8 cellular contexts compared by ENCODE assay signal in the genomic region with DNA sequence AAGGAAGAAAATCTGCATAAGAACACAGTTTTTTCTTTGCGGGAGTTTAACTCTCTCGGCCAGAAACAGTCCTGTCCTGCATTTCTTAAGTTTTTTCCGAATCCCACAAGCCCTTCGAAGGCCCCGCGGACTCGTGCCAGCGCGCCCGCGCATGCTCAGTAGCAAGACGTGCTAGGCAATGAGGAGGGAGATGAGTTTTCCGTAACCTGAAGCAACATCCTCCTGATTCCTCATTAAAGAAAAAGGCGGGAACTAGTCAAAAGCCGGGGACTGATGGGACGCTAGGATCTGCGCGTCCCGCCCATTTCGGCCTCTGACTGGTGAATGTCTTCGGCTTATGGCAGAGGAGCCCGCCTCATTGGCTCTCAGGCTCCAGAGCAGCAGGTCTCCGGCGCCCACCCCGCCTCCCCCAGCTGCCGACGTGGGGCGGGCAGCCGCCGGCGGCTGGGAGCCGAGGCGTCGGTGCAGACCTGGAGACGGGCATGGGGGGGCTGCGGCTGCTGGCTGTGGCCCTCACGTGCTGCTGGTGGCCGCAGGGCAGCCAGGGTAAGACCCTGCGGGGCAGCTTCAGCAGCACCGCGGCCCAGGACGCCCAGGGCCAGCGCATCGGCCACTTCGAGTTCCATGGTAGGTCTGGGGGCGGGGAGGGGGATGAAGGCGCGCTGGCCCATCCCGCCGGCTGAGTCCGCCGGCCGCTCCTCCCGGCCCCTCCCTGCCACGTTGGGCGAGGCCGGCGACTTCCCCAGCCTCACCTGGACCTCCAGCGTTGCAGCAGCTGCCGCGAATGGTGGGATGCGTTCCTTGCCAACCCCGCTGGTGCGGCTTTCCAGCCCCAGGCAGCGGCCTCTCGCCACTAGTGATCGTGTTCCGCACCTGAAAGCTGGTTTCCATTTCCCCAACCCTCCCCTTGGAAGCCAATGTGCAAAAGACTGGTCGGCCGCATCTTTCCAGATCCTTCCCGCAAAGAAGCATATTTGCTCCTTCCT. TPM values are rescaled to one million over a fixed set of nuclear protein-coding genes. Genes with fewer than 3 reads are reported as not detected.
A peak's percentile ranks its signal among the peaks of the same experiment; 100 is the strongest.
DNase-seq lines count a peak whose midpoint lies in the region; ATAC-seq and TF ChIP-seq lines count a peak whose summit lies in the region.

A gene (plus strand): TSS at position 412 of the 986 bp plus-strand sequence. CDS start 71 bp downstream, at position 483.

- DNase-seq in DMS53 treated with DMSO at 0.1 percent for 48 hours (lab: John Stamatoyannopoulos, UW; ENCODE audit: unreplicated experiment): peak; percentile 84
- DNase-seq in Jurkat, Clone E6-1 (ENCODE audit: low read depth, low spot score): peak; percentile 99
- DNase-seq in activated T-cell treated with anti-CD3 and anti-CD28 coated beads, Interleukin-2, amount 50 U/mL, for 48 hours: peak; percentile 88 to 92
- peak; percentile 90 for DNase-seq in stimulated activated CD8-positive, alpha-beta memory T cell treated with anti-CD3 and anti-CD28 coated beads, Interleukin-4, amount 100 ng/mL, for 48 hours

- H3K36me3 ChIP-seq in mucosa of stomach (ENCODE audit: control insufficient read depth, insufficient read depth, low read length): no peaks in the 10 kb centered on the region

- peak within 1 kb of the TSS; percentile 69 for H3K4me3 ChIP-seq in Jurkat, Clone E6-1 (ENCODE audit: low read length)
- peak within 1 kb of the TSS; percentile 80 for H3K4me3 ChIP-seq in mucosa of stomach (ENCODE audit: low read length)

- H3K4me1 ChIP-seq in mucosa of stomach (ENCODE audit: control insufficient read depth, insufficient read depth, low read length): no peaks in the 10 kb centered on the region

- H3K27me3 ChIP-seq in mucosa of stomach (ENCODE audit: control insufficient read depth, insufficient read depth, low read length): no peaks in the 10 kb centered on the region

- peak within 1 kb of the TSS; percentile 80 for H3K9ac ChIP-seq in mucosa of stomach (ENCODE audit: low read length)

- ATAC-seq in GM21717 (IDR thresholded peaks at IDR 0.05; ENCODE audit: unreplicated experiment) (peak; percentile 100), esophagus mucosa (peak; percentile 100)

- H3K9me3 ChIP-seq in mucosa of stomach (ENCODE audit: control insufficient read depth, low read length): no peaks in the 10 kb centered on the region

TF ChIP-seq in PFSK-1, 5 proteins besides CTCF, POLR2A, EP300 and RAD21:
- TF ChIP-seq FOXP2 (optimal IDR thresholded peaks at IDR 0.05; ENCODE audit: borderline replicate concordance, extremely low read depth, extremely low read length, insufficient read depth): peak; percentile 52
- TF ChIP-seq, protein P1, sequence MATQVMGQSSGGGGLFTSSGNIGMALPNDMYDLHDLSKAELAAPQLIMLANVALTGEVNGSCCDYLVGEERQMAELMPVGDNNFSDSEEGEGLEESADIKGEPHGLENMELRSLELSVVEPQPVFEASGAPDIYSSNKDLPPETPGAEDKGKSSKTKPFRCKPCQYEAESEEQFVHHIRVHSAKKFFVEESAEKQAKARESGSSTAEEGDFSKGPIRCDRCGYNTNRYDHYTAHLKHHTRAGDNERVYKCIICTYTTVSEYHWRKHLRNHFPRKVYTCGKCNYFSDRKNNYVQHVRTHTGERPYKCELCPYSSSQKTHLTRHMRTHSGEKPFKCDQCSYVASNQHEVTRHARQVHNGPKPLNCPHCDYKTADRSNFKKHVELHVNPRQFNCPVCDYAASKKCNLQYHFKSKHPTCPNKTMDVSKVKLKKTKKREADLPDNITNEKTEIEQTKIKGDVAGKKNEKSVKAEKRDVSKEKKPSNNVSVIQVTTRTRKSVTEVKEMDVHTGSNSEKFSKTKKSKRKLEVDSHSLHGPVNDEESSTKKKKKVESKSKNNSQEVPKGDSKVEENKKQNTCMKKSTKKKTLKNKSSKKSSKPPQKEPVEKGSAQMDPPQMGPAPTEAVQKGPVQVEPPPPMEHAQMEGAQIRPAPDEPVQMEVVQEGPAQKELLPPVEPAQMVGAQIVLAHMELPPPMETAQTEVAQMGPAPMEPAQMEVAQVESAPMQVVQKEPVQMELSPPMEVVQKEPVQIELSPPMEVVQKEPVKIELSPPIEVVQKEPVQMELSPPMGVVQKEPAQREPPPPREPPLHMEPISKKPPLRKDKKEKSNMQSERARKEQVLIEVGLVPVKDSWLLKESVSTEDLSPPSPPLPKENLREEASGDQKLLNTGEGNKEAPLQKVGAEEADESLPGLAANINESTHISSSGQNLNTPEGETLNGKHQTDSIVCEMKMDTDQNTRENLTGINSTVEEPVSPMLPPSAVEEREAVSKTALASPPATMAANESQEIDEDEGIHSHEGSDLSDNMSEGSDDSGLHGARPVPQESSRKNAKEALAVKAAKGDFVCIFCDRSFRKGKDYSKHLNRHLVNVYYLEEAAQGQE (IDR thresholded peaks at IDR 0.05; ENCODE audit: insufficient read depth in 1 of 2, low read depth in 2 of 2, low read length in 2 of 2): no peak
- TF ChIP-seq POLR2AphosphoS5 (IDR thresholded peaks at IDR 0.05; ENCODE audit: low read depth, low read length): peak; percentile 70
TF ChIP-seq in PFSK-1: peak in this region for 2.

RNA-seq across cellular contexts. Expression of the gene that starts here (rescaled TPM):
- 4.7 TPM for polyA plus RNA-seq in Jurkat, Clone E6-1 (2012; ENCODE audit: insufficient read depth, insufficient read length)
- polyA plus RNA-seq in PFSK-1 (2012; ENCODE audit: insufficient read length, low read depth): 1.5 TPM
- total RNA-seq in esophagus mucosa: 2.4 TPM

Comparison
In these comparisons a context has a peak if more than half of its experiments do, and no peak if none do; other contexts are left out.
1. Peak in every context shown above with its lines: DNase-seq, ATAC-seq and H3K4me3 ChIP-seq.